10 cellular contexts compared by ENCODE assay signal in genomic region chr15:78950906-78951840, GRCh38. TPM values are rescaled to one million over a fixed set of nuclear protein-coding genes. Genes with fewer than 3 reads are reported as not detected.
DNase-seq lines count a peak whose midpoint lies in the region; ATAC-seq, FAIRE-seq and TF ChIP-seq lines count a peak whose summit lies in the region.
"Had no signal": no experiment of that assay in that cellular context is flagged by ENCODE, and none has a peak within 500 bp of the region (broad histone marks: within the 10 kb centered on the region; RNA-seq: fewer than 3 reads in every experiment).

No MANE protein-coding gene starts in this region.

- no peak overlapping the region for H2AFZ ChIP-seq in astrocyte (ENCODE audit: low read depth, low read length)

- peaks cover 5% of the 10 kb centered on the region for H3K27me3 ChIP-seq in astrocyte (ENCODE audit: insufficient read depth, low read length)
- peaks cover 2% of the 10 kb centered on the region; the same call in 1 of the 2 replicates for H3K27me3 ChIP-seq in H7 (ENCODE audit: control insufficient read depth, insufficient read depth, low read length)
- H3K27me3 ChIP-seq: SJSA1 had no signal

- no peak overlapping the region for H3K9ac ChIP-seq in astrocyte (ENCODE audit: low read length)

- peak; percentile 36 to 59 for DNase-seq in A549 (ENCODE audit: low read depth in 1 of 2, low spot score in 1 of 2)
- DNase-seq in H4 (ENCODE audit: low spot score) = peak; percentile 44
- peak; percentile 22 for DNase-seq in astrocyte (ENCODE audit: low read depth)
- DNase-seq in kidney glomerular epithelial cell (lab: John Stamatoyannopoulos, UW) = peak; percentile 24
- no peak for DNase-seq in activated naive CD4-positive, alpha-beta T cell treated with anti-CD3 and anti-CD28 coated beads for 36 hours
- no peak for DNase-seq in H7
- no peak for DNase-seq in DMS153 treated with DMSO at 0.1 percent for 48 hours (lab: John Stamatoyannopoulos, UW; ENCODE audit: unreplicated experiment)

- no peak overlapping the region for H3K4me3 Mint-ChIP-seq in astrocyte (ENCODE audit: unreplicated experiment)
- H3K4me3 Mint-ChIP-seq in activated naive CD4-positive, alpha-beta T cell treated with anti-CD3 and anti-CD28 coated beads for 36 hours = no peak overlapping the region

- H3K4me2 ChIP-seq in A549 = peak overlapping the region; percentile 38
- peak overlapping the region; percentile 17 for H3K4me2 ChIP-seq in astrocyte (ENCODE audit: low read length)

- TF ChIP-seq CTCF in A549 (IDR thresholded peaks at IDR 0.05) = no peak
- no peak for TF ChIP-seq CTCF in astrocyte (IDR thresholded peaks at IDR 0.05; ENCODE audit: insufficient read depth, low read depth, low read length)

- FAIRE-seq in A549 (lab: Jason Lieb, UNC) (no peak), astrocyte (lab: Jason Lieb, UNC) (no peak)

- H3K79me2 ChIP-seq in astrocyte (ENCODE audit: insufficient read depth, low read length) = no peaks in the 10 kb centered on the region

- no peak for TF ChIP-seq POLR2A in A549 (IDR thresholded peaks at IDR 0.05; ENCODE audit: low read length)

- H3K36me3 ChIP-seq in astrocyte (ENCODE audit: insufficient read depth, low read length) (no peaks in the 10 kb centered on the region), H7 (replicated peaks; ENCODE audit: control insufficient read depth, insufficient read depth, low read length) (no peaks in the 10 kb centered on the region)
- H3K36me3 ChIP-seq: SJSA1 had no signal

- ATAC-seq in A549 (peak; percentile 62 to 85), GM21515 (IDR thresholded peaks at IDR 0.05; ENCODE audit: unreplicated experiment) (no peak)

- H3K27ac Mint-ChIP-seq in astrocyte (ENCODE audit: unreplicated experiment) = peak overlapping the region; percentile 60
- H3K27ac Mint-ChIP-seq in activated naive CD4-positive, alpha-beta T cell treated with anti-CD3 and anti-CD28 coated beads for 36 hours = no peak overlapping the region

- H3K9me3 ChIP-seq in A549 = no peaks in the 10 kb centered on the region
- no peaks in the 10 kb centered on the region for H3K9me3 ChIP-seq in astrocyte (ENCODE audit: insufficient read depth, low read depth, low read length)
- H3K9me3 ChIP-seq: SJSA1 had no signal

- CTCF ChIA-PET in A549 (lab: Yijun Ruan, JAX) = interaction anchor here (0.5 to 2.0 kb wide), 4 partner anchors 10 to 42 kb away, joined by 3 to 5 read pairs (median 4); no protein-coding TSS in a partner anchor
- CTCF ChIA-PET in activated naive CD4-positive, alpha-beta T cell treated with anti-CD3 and anti-CD28 coated beads for 36 hours (lab: Charles Lee) = no interaction called here

- peaks cover 25% of the 10 kb centered on the region for H3K27me3 Mint-ChIP-seq in astrocyte (ENCODE audit: low read depth, unreplicated experiment)
- no peaks in the 10 kb centered on the region for H3K27me3 Mint-ChIP-seq in activated naive CD4-positive, alpha-beta T cell treated with anti-CD3 and anti-CD28 coated beads for 36 hours (ENCODE audit: low read depth)

- peaks cover 13% of the 10 kb centered on the region for H3K4me1 Mint-ChIP-seq in astrocyte (ENCODE audit: low read depth, unreplicated experiment)
- peaks cover 6% of the 10 kb centered on the region for H3K4me1 Mint-ChIP-seq in activated naive CD4-positive, alpha-beta T cell treated with anti-CD3 and anti-CD28 coated beads for 36 hours (ENCODE audit: low read depth)

- H4K20me1 ChIP-seq in astrocyte (ENCODE audit: insufficient read depth, low read length) = no peaks in the 10 kb centered on the region

- peaks cover 7% of the 10 kb centered on the region for H3K9me3 Mint-ChIP-seq in astrocyte (ENCODE audit: unreplicated experiment)
- no peaks in the 10 kb centered on the region for H3K9me3 Mint-ChIP-seq in activated naive CD4-positive, alpha-beta T cell treated with anti-CD3 and anti-CD28 coated beads for 36 hours

- no peak for TF ChIP-seq EP300 in A549 (IDR thresholded peaks at IDR 0.05)

- H3K4me3 ChIP-seq in A549 = no peak overlapping the region
- no peak overlapping the region for H3K4me3 ChIP-seq in astrocyte (ENCODE audit: insufficient read depth, low read depth, low read length)
- no peak overlapping the region for H3K4me3 ChIP-seq in H7 (ENCODE audit: insufficient read depth, low read depth, low read length)
- H3K4me3 ChIP-seq: coronary artery, SJSA1 had no signal

- H3K27ac ChIP-seq in A549 (no peak overlapping the region), astrocyte (ENCODE audit: low read depth, low read length) (no peak overlapping the region)
- H3K27ac ChIP-seq: coronary artery, SJSA1 had no signal

- POLR2A ChIA-PET in A549 (lab: Yijun Ruan, JAX) = interaction anchor here (0.6 kb wide), 1 partner anchor 27 kb away, joined by 3 read pairs; no protein-coding TSS in a partner anchor

- 63% methylated on average over 10 of the region's 10 CpGs for WGBS in A549 (ENCODE audit: missing lambda C conversion rate)

- H3K36me3 Mint-ChIP-seq in astrocyte (ENCODE audit: low read depth, unreplicated experiment) = no peaks in the 10 kb centered on the region
- H3K36me3 Mint-ChIP-seq in activated naive CD4-positive, alpha-beta T cell treated with anti-CD3 and anti-CD28 coated beads for 36 hours (ENCODE audit: low read depth) = no peaks in the 10 kb centered on the region

- intact Hi-C loops in activated naive CD4-positive, alpha-beta T cell treated with anti-CD3 and anti-CD28 coated beads for 36 hours (cut with micrococcal nuclease) = no loop called here

- H3K4me1 ChIP-seq in A549 = peaks cover 19% of the 10 kb centered on the region
- peaks cover 2% of the 10 kb centered on the region for H3K4me1 ChIP-seq in astrocyte (ENCODE audit: insufficient read depth, low read length)

- no peak for TF ChIP-seq RAD21 in A549 (conservative IDR thresholded peaks at IDR 0.05 in 1 of 2, IDR thresholded peaks at IDR 0.05 in 1 of 2)

TF ChIP-seq in A549, 52 proteins besides CTCF, POLR2A, EP300 and RAD21:
- TF ChIP-seq HOXA7 (CRISPR knock-in tag; IDR thresholded peaks at IDR 0.05) = no peak
- TF ChIP-seq, protein P1, sequence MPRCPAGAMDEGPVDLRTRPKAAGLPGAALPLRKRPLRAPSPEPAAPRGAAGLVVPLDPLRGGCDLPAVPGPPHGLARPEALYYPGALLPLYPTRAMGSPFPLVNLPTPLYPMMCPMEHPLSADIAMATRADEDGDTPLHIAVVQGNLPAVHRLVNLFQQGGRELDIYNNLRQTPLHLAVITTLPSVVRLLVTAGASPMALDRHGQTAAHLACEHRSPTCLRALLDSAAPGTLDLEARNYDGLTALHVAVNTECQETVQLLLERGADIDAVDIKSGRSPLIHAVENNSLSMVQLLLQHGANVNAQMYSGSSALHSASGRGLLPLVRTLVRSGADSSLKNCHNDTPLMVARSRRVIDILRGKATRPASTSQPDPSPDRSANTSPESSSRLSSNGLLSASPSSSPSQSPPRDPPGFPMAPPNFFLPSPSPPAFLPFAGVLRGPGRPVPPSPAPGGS (IDR thresholded peaks at IDR 0.05) = no peak
- TF ChIP-seq GATA3 (IDR thresholded peaks at IDR 0.05; ENCODE audit: borderline replicate concordance) = no peak
- TF ChIP-seq CBX8 (IDR thresholded peaks at IDR 0.05) = no peak
- no peak for TF ChIP-seq HOXB13 (CRISPR knock-in tag; IDR thresholded peaks at IDR 0.05; ENCODE audit: low read depth)
- no peak for TF ChIP-seq JUN (IDR thresholded peaks at IDR 0.05)

RNA-seq across cellular contexts. Expression of gene CTSH, which starts 6.3 kb away (rescaled TPM):
- 33.3 and 33.4 TPM in 2 replicates for polyA plus RNA-seq in A549 (2011; rRNA removed)
- polyA plus RNA-seq in A549 (2012; cell fraction: cytosol; rRNA removed) = 24.2 and 24.3 TPM in 2 replicates
- polyA plus RNA-seq in A549 (2012; cell fraction: nucleus; rRNA removed) = 20.3 and 29.3 TPM in 2 replicates
- 25.2 to 36.2 TPM (median 32.8 TPM) in 3 replicates for polyA plus RNA-seq in A549 (2017; fragmentation: RNase III; extraction: RNeasy Plus Mini Kit Qiagen cat#74134 plus additional on column Dnase treatment)
- polyA minus RNA-seq in A549 (2011; rRNA and poly(A)+ RNA removed) = 16.9 and 20.6 TPM in 2 replicates
- 39.9 and 40.5 TPM in 2 replicates for total RNA-seq in H4 (2014; rRNA removed; shearing (Covaris generic))
- total RNA-seq in astrocyte = 4.1 and 5.7 TPM in 2 replicates
- 1 to 10 TPM; 4.7 to 5.1 TPM for total RNA-seq in activated naive CD4-positive, alpha-beta T cell treated with anti-CD3 and anti-CD28 coated beads for 36 hours
- total RNA-seq in H7 (2014; rRNA removed; shearing (Covaris generic)) = 16.9 and 17.1 TPM in 2 replicates

Comparison
In these comparisons a context has a peak if more than half of its experiments do, and no peak if none do; other contexts are left out.
1. DNase-seq: peak in A549 (2 of 2), H4 (single experiment), astrocyte (single experiment) and kidney glomerular epithelial cell (single experiment); none in activated naive CD4-positive, alpha-beta T cell treated with anti-CD3 and anti-CD28 coated beads for 36 hours (single experiment), H7 (single experiment) and DMS153 treated with DMSO at 0.1 percent for 48 hours (single experiment).